Comparison of ENCODE assay signal across 33 cellular contexts in genomic region chr4:1476140-1476513, GRCh38.
"Had no signal": no experiment of that assay in that cellular context is flagged by ENCODE, and none has a peak within 500 bp of the region (broad histone marks: within the 10 kb centered on the region; RNA-seq: fewer than 3 reads in every experiment).

No MANE protein-coding gene starts in this region.

- ATAC-seq: activated CD8-positive, alpha-beta T cell treated with anti-CD3 and anti-CD28 coated beads for 36 hours; activated T-cell treated with anti-CD3 and anti-CD28 coated beads, Interleukin-2, amount 50 U/mL, for 4 hours; activated T-cell treated with anti-CD3 and anti-CD28 coated beads, Interleukin-2, amount 50 U/mL, for 72 hours; activated T-helper 17 cell treated with anti-CD3 and anti-CD28 coated beads, Interleukin-2, amount 50 U/mL, for 72 hours; body of pancreas had no signal

- H3K36me3 Mint-ChIP-seq: activated CD4-positive, alpha-beta memory T cell treated with anti-CD3 and anti-CD28 coated beads for 36 hours; activated naive CD4-positive, alpha-beta T cell treated with anti-CD3 and anti-CD28 coated beads, Interleukin-2, amount 10 ng/mL, durations not matched to agents 7 days and 5 days; activated naive CD4-positive, alpha-beta T cell treated with anti-CD3 and anti-CD28 coated beads, Interleukin-2, amount 50 U/mL, for 24 hours; activated naive CD8-positive, alpha-beta T cell had no signal

- H3K4me1 Mint-ChIP-seq: activated B cell treated with CpG ODN at 0.5 μM for 24 hours; activated CD4-positive, alpha-beta T cell treated with anti-CD3 and anti-CD28 coated beads, Interleukin-2, amount 10 ng/mL, durations not matched to agents 24 days and 14 days; activated naive CD4-positive, alpha-beta T cell treated with anti-CD3 and anti-CD28 coated beads, Interleukin-2, amount 10 ng/mL, durations not matched to agents 7 days and 5 days; activated naive CD4-positive, alpha-beta T cell treated with anti-CD3 and anti-CD28 coated beads, Interleukin-2, amount 50 U/mL, for 24 hours; activated T-helper 17 cell treated with anti-CD3 and anti-CD28 coated beads, Interleukin-2, amount 50 U/mL, for 72 hours had no signal

- DNase-seq: activated B cell treated with CpG ODN at 0.5 μM for 24 hours; activated CD4-positive, alpha-beta memory T cell treated with anti-CD3 and anti-CD28 coated beads for 36 hours; activated CD4-positive, alpha-beta T cell treated with anti-CD3 and anti-CD28 coated beads for 4 hours; activated CD4-positive, alpha-beta T cell treated with anti-CD3 and anti-CD28 coated beads, Interleukin-2, amount 10 ng/mL, durations not matched to agents 24 days and 14 days; activated CD4-positive, alpha-beta T cell treated with anti-CD3 and anti-CD28 coated beads, Interleukin-2, amount 50 U/mL, for 1 hour; activated CD4-positive, alpha-beta T cell treated with anti-CD3 and anti-CD28 coated beads, Interleukin-2, amount 50 U/mL, for 4 hours; activated CD4-positive, CD25-positive, alpha-beta regulatory T cell treated with anti-CD3 and anti-CD28 coated beads, Interleukin-2, amount 50 U/mL, for 72 hours; activated CD8-positive, alpha-beta memory T cell treated with anti-CD3 and anti-CD28 coated beads, Interleukin-2, amount 50 U/mL, for 4 hours; activated CD8-positive, alpha-beta T cell treated with anti-CD3 and anti-CD28 coated beads for 36 hours; activated gamma-delta T cell treated with Interleukin-2 at 50 U/mL for 16 hours; activated naive CD4-positive, alpha-beta T cell; activated naive CD4-positive, alpha-beta T cell treated with anti-CD3 and anti-CD28 coated beads, Interleukin-2, amount 10 ng/mL, durations not matched to agents 7 days and 5 days; activated T-cell treated with anti-CD3 and anti-CD28 coated beads for 4 hours; activated T-cell treated with anti-CD3 and anti-CD28 coated beads, Interleukin-2, amount 50 U/mL, for 1 hour; activated T-cell treated with anti-CD3 and anti-CD28 coated beads, Interleukin-2, amount 50 U/mL, for 4 hours; activated T-cell treated with anti-CD3 and anti-CD28 coated beads, Interleukin-2, amount 50 U/mL, for 72 hours; amniotic stem cell; aorta; body of pancreas; brain microvascular endothelial cell; central memory CD4-positive, alpha-beta T cell; T-helper 1 cell; T-helper 2 cell; T-helper 9 cell had no signal

- H3K4me3 ChIP-seq: adrenal gland, body of pancreas, breast epithelium had no signal

- H3K36me3 ChIP-seq: adrenal gland, brain microvascular endothelial cell, breast epithelium had no signal

- H3K27ac Mint-ChIP-seq: activated B cell treated with CpG ODN at 0.5 μM for 24 hours; activated CD4-positive, alpha-beta memory T cell treated with anti-CD3 and anti-CD28 coated beads for 36 hours; activated CD4-positive, alpha-beta T cell treated with anti-CD3 and anti-CD28 coated beads, Interleukin-2, amount 10 ng/mL, durations not matched to agents 24 days and 14 days; activated CD8-positive, alpha-beta T cell treated with anti-CD3 and anti-CD28 coated beads for 36 hours; activated naive CD4-positive, alpha-beta T cell treated with anti-CD3 and anti-CD28 coated beads, Interleukin-2, amount 10 ng/mL, durations not matched to agents 7 days and 5 days; activated naive CD4-positive, alpha-beta T cell treated with anti-CD3 and anti-CD28 coated beads, Interleukin-2, amount 50 U/mL, for 24 hours; activated naive CD8-positive, alpha-beta T cell; activated T-cell treated with anti-CD3 and anti-CD28 coated beads, Interleukin-2, amount 50 U/mL, for 72 hours; activated T-helper 1 cell treated with anti-CD3 and anti-CD28 coated beads, Interleukin-12 subunit alpha, Interleukin-12 subunit beta, Interleukin-2, Interleukin-4 antibody, amounts not matched to agents 30 ng/mL and 10 ng/mL and 1 ng/mL, durations not matched to agents 14 hours and 24 hours and 36 hours; activated T-helper 17 cell treated with anti-CD3 and anti-CD28 coated beads, Interleukin-2, amount 50 U/mL, for 72 hours; T-helper 1 cell treated with Interleukin-12 subunit alpha and Interleukin-12 subunit beta and Interleukin-4 antibody, amounts not matched to agents 30 μg/mL and 1 μg/mL, for 36 hours; T-helper 2 cell treated with Interferon-gamma antibody and Interleukin-4, amounts not matched to agents 5 μg/mL and 100 μg/mL, for 36 hours had no signal

- H3K27ac ChIP-seq: adrenal gland, body of pancreas, brain microvascular endothelial cell, breast epithelium, VCaP had no signal

- H3K4me3 Mint-ChIP-seq: activated B cell treated with CpG ODN at 0.5 μM for 24 hours; activated CD4-positive, alpha-beta memory T cell treated with anti-CD3 and anti-CD28 coated beads for 36 hours; activated CD4-positive, alpha-beta T cell treated with anti-CD3 and anti-CD28 coated beads, Interleukin-2, amount 10 ng/mL, durations not matched to agents 24 days and 14 days; activated CD8-positive, alpha-beta T cell treated with anti-CD3 and anti-CD28 coated beads for 36 hours; activated naive CD4-positive, alpha-beta T cell treated with anti-CD3 and anti-CD28 coated beads, Interleukin-2, amount 10 ng/mL, durations not matched to agents 7 days and 5 days; activated naive CD4-positive, alpha-beta T cell treated with anti-CD3 and anti-CD28 coated beads, Interleukin-2, amount 50 U/mL, for 24 hours; activated naive CD8-positive, alpha-beta T cell; activated T-cell treated with anti-CD3 and anti-CD28 coated beads, Interleukin-2, amount 50 U/mL, for 4 hours; activated T-cell treated with anti-CD3 and anti-CD28 coated beads, Interleukin-2, amount 50 U/mL, for 72 hours; activated T-helper 1 cell treated with anti-CD3 and anti-CD28 coated beads, Interleukin-12 subunit alpha, Interleukin-12 subunit beta, Interleukin-2, Interleukin-4 antibody, amounts not matched to agents 30 ng/mL and 10 ng/mL and 1 ng/mL, durations not matched to agents 14 hours and 24 hours and 36 hours; activated T-helper 17 cell treated with anti-CD3 and anti-CD28 coated beads, Interleukin-2, amount 50 U/mL, for 72 hours; T-helper 1 cell treated with Interleukin-12 subunit alpha and Interleukin-12 subunit beta and Interleukin-4 antibody, amounts not matched to agents 30 μg/mL and 1 μg/mL, for 36 hours; T-helper 2 cell treated with Interferon-gamma antibody and Interleukin-4, amounts not matched to agents 5 μg/mL and 100 μg/mL, for 36 hours had no signal

- H3K4me1 ChIP-seq: breast epithelium had no signal

- H3K9me3 Mint-ChIP-seq: activated naive CD4-positive, alpha-beta T cell treated with anti-CD3 and anti-CD28 coated beads, Interleukin-2, amount 50 U/mL, for 24 hours had no signal

- H3K9me3 ChIP-seq: adrenal gland had no signal
